In genomic region chr7:156892086-156892800, GRCh38 we compare ENCODE assay signal across 8 cellular contexts. TPM values are rescaled to one million over a fixed set of nuclear protein-coding genes. Genes with fewer than 3 reads are reported as not detected.
DNase-seq lines count a peak whose midpoint lies in the region; ATAC-seq and TF ChIP-seq lines count a peak whose summit lies in the region.

No MANE protein-coding gene starts in this region.

- H3K36me3 ChIP-seq in Karpas-422 (ENCODE audit: insufficient read depth, low read length) = peaks cover 17% of the 10 kb centered on the region
- no peaks in the 10 kb centered on the region for H3K36me3 ChIP-seq in mammary epithelial cell (ENCODE audit: insufficient read depth, low read length)

- ATAC-seq in GM21529 (IDR thresholded peaks at IDR 0.05; ENCODE audit: unreplicated experiment) = peak; percentile 23

- BruUV-seq in mammary epithelial cell (replicated peaks; lab: Mats Ljungman, UMichigan) = no TSS peak

- no peaks in the 10 kb centered on the region for H3K9me3 ChIP-seq in Karpas-422 (ENCODE audit: low read length)
- no peaks in the 10 kb centered on the region for H3K9me3 ChIP-seq in mammary epithelial cell (replicated peaks; ENCODE audit: insufficient read depth, low read length)

- H3K9ac ChIP-seq in Karpas-422 (ENCODE audit: low read length) (peak overlapping the region; percentile 89), mammary epithelial cell (ENCODE audit: insufficient read depth, low read length) (peak overlapping the region; percentile 77)

- intact Hi-C loops in mammary epithelial cell (cut with micrococcal nuclease) = loop anchor here (5.0 kb wide), 1 partner anchor 45 kb away; no protein-coding TSS in a partner anchor

- H2AFZ ChIP-seq in Karpas-422 (ENCODE audit: low read length) = no peak overlapping the region
- peak overlapping the region; percentile 89 for H2AFZ ChIP-seq in mammary epithelial cell (ENCODE audit: low read depth, low read length)

- WGBS in mammary epithelial cell (ENCODE audit: low coverage, missing lambda C conversion rate) = 3% methylated on average over 7 of the region's 57 CpGs

- H3K27ac ChIP-seq in Karpas-422 (ENCODE audit: low read length) = peak overlapping the region; percentile 67
- peak overlapping the region; percentile 57 for H3K27ac ChIP-seq in mammary epithelial cell (ENCODE audit: insufficient read depth, low read depth, low read length)

- H4K20me1 ChIP-seq in Karpas-422 (ENCODE audit: insufficient read depth, low read depth, low read length) = no peaks in the 10 kb centered on the region
- H4K20me1 ChIP-seq in mammary epithelial cell (ENCODE audit: insufficient read depth, low read length) = no peaks in the 10 kb centered on the region

- H3K4me1 ChIP-seq in Karpas-422 (ENCODE audit: low read length) = peaks cover 26% of the 10 kb centered on the region
- H3K4me1 ChIP-seq in mammary epithelial cell (ENCODE audit: insufficient read depth, low read length) = peaks cover 7% of the 10 kb centered on the region

- H3K79me2 ChIP-seq in Karpas-422 (ENCODE audit: low read length) (peaks cover 51% of the 10 kb centered on the region), mammary epithelial cell (ENCODE audit: insufficient read depth, low read length) (peaks cover 47% of the 10 kb centered on the region)

- no peaks in the 10 kb centered on the region for H3K9me2 ChIP-seq in Karpas-422 (replicated peaks; ENCODE audit: insufficient read depth, low read length)

- dilution Hi-C loops in mammary epithelial cell (cut with HindIII; ENCODE audit: low sequenced_read_pairs) = no loop called here

- no peaks in the 10 kb centered on the region for H3K27me3 ChIP-seq in Karpas-422 (ENCODE audit: low read length)
- peaks cover 2% of the 10 kb centered on the region for H3K27me3 ChIP-seq in mammary epithelial cell (ENCODE audit: insufficient read depth, low read length)

- no peak for TF ChIP-seq CTCF in mammary epithelial cell (conservative IDR thresholded peaks at IDR 0.05 in 1 of 2, IDR thresholded peaks at IDR 0.05 in 1 of 2; ENCODE audit: extremely low read depth in 1 of 2, insufficient read depth in 1 of 2, low read depth in 1 of 2, low read length in 2 of 2)

- DNase-seq in DMS79 treated with DMSO at 0.1 percent for 48 hours (lab: John Stamatoyannopoulos, UW) (peak; percentile 60), Karpas-422 (peak; percentile 87), UCSD-AML1 (lab: John Stamatoyannopoulos, UW; ENCODE audit: unreplicated experiment) (peak; percentile 46), mammary epithelial cell (peak; percentile 36), kidney tubule cell (ENCODE audit: low spot score) (peak; percentile 53), MV-4-11 (lab: John Stamatoyannopoulos, UW) (no peak)
- DNase-seq in stimulated activated CD4-positive, alpha-beta T cell treated with anti-CD3 and anti-CD28 coated beads, Interleukin-2, amount 100 ng/mL, for 4 hours (ENCODE audit: low read depth) = peak; percentile 63

- CTCF ChIA-PET in mammary epithelial cell (lab: Charles Lee; ENCODE audit: low non-redundant PET) = interaction anchor here (0.6 to 0.7 kb wide), 2 partner anchors 60 to 70 kb away, joined by 7 to 8 read pairs; no protein-coding TSS in a partner anchor

- H3K4me3 ChIP-seq in Karpas-422 (ENCODE audit: low read length) (peak overlapping the region; percentile 94), mammary epithelial cell (replicated peaks in 1 of 3; ENCODE audit: insufficient read depth in 1 of 3, low read depth in 2 of 3, low read length in 3 of 3) (peak overlapping the region; percentile 79 to 90 (median 85))

- in situ Hi-C loops in mammary epithelial cell (cut with MboI; ENCODE audit: low sequenced_read_pairs in 2 of 2) = no loop called here

- H3K4me2 ChIP-seq in Karpas-422 (ENCODE audit: low read depth, low read length, poor library complexity, severe bottlenecking) = peak overlapping the region; percentile 72
- peak overlapping the region; percentile 89 for H3K4me2 ChIP-seq in mammary epithelial cell (ENCODE audit: insufficient read depth, low read depth, low read length)

RNA-seq across cellular contexts. Expression of gene LMBR1, which starts 0.7 kb away (rescaled TPM):
- total RNA-seq in Karpas-422 (2014; rRNA removed; shearing (Covaris generic); ENCODE audit: low replicate concordance) = 123 and 202 TPM in 2 replicates
- total RNA-seq in mammary epithelial cell = 10 to 100 TPM; 63.7 to 65.6 TPM
- polyA plus RNA-seq in mammary epithelial cell = 24.1 TPM
- polyA minus RNA-seq in mammary epithelial cell = 85.6 TPM

RNA-seq across cellular contexts. Expression of gene NOM1, which starts 57.3 kb away (rescaled TPM):
- total RNA-seq in Karpas-422 (2014; rRNA removed; shearing (Covaris generic); ENCODE audit: low replicate concordance) = 18.4 and 25.0 TPM in 2 replicates
- 10 to 100 TPM; 13.5 to 30.2 TPM for total RNA-seq in mammary epithelial cell
- polyA plus RNA-seq in mammary epithelial cell = 8.2 TPM
- 23.6 TPM for polyA minus RNA-seq in mammary epithelial cell
